ENCODE assay signal across 1 cellular context in genomic region chr12:55927588-55928502, GRCh38.
A peak's percentile ranks its signal among the peaks of the same experiment; 100 is the strongest.
TF ChIP-seq lines count a peak whose summit lies in the region.

Gene PYM1, minus strand, starts transcription at chr12:55927894. Its CDS starts 133 bp downstream, at chr12:55927761.

TF ChIP-seq in K562, 482 proteins besides CTCF, POLR2A, EP300 and RAD21 (continued from another document and continues in another):
- TF ChIP-seq ZNF592 (IDR thresholded peaks at IDR 0.05) (0 out of 2 replicates have a peak, but pooled peaks have one; percentile 64), ZNF217 (CRISPR knock-in tag; IDR thresholded peaks at IDR 0.05) (no peak), SIRT6 (IDR thresholded peaks at IDR 0.05; ENCODE audit: low read depth, low read length) (no peak), HNRNPH1 (optimal IDR thresholded peaks at IDR 0.05; ENCODE audit: low read depth, low read length) (no peak), IFI16 (CRISPR knock-in tag; IDR thresholded peaks at IDR 0.05) (no peak), CEBPG (CRISPR knock-in tag; IDR thresholded peaks at IDR 0.05) (no peak), CEBPG (tag; conservative IDR thresholded peaks at IDR 0.05 in 1 of 2, IDR thresholded peaks at IDR 0.05 in 1 of 2) (no peak), NFXL1 (CRISPR knock-in tag; IDR thresholded peaks at IDR 0.05) (no peak), MLX (CRISPR knock-in tag; conservative IDR thresholded peaks at IDR 0.05) (no peak), MXD1 (CRISPR knock-in tag; IDR thresholded peaks at IDR 0.05; ENCODE audit: borderline replicate concordance, poor library complexity, severe bottlenecking) (no peak), NR2C2 (CRISPR knock-in tag; IDR thresholded peaks at IDR 0.05) (peak; percentile 90), NR2C2 (tag; IDR thresholded peaks at IDR 0.05) (peak; percentile 98), HSF4 (CRISPR knock-in tag; IDR thresholded peaks at IDR 0.05; ENCODE audit: borderline replicate concordance) (no peak), ZNF277 (CRISPR knock-in tag; IDR thresholded peaks at IDR 0.05; ENCODE audit: borderline replicate concordance) (no peak), STAT6 (CRISPR knock-in tag; IDR thresholded peaks at IDR 0.05) (no peak), NCOA1 (IDR thresholded peaks at IDR 0.05; ENCODE audit: low read depth) (0 out of 2 replicates have a peak, but pooled peaks have one; percentile 23), ELK1 (CRISPR knock-in tag; IDR thresholded peaks at IDR 0.05) (no peak), ZKSCAN1 (IDR thresholded peaks at IDR 0.05; ENCODE audit: low read depth, low read length) (no peak), NR2F6 (CRISPR knock-in tag; IDR thresholded peaks at IDR 0.05) (no peak), THRAP3 (IDR thresholded peaks at IDR 0.05; ENCODE audit: borderline replicate concordance) (0 out of 2 replicates have a peak, but pooled peaks have one; percentile 26), FOXA1 (IDR thresholded peaks at IDR 0.05; ENCODE audit: borderline replicate concordance) (no peak), ZNF707 (CRISPR knock-in tag; conservative IDR thresholded peaks at IDR 0.05) (no peak), POLR2B (IDR thresholded peaks at IDR 0.05; ENCODE audit: low read depth, partially characterized antibody) (peak; percentile 75), SRSF9 (IDR thresholded peaks at IDR 0.05; ENCODE audit: borderline replicate concordance, low read depth, low read length) (no peak), ZBED1 (IDR thresholded peaks at IDR 0.05) (no peak; the same call in 1 of the 2 replicates), RBM17 (IDR thresholded peaks at IDR 0.05; ENCODE audit: borderline replicate concordance, low read depth, low read length) (no peak), ZNF354B (CRISPR knock-in tag; IDR thresholded peaks at IDR 0.05) (no peak), HDAC6 (IDR thresholded peaks at IDR 0.05; ENCODE audit: low read depth, low read length) (no peak), PHB (CRISPR knock-in tag; IDR thresholded peaks at IDR 0.05) (no peak), ZC3H8 (IDR thresholded peaks at IDR 0.05) (no peak), ZBTB11 (CRISPR knock-in tag; IDR thresholded peaks at IDR 0.05) (peak; percentile 38 to 93 (median 67); a peak in 4 of 6 replicates), TCF7 (IDR thresholded peaks at IDR 0.05; ENCODE audit: borderline replicate concordance) (no peak), NONO (IDR thresholded peaks at IDR 0.05; ENCODE audit: low read depth in 2 of 2, low read length in 1 of 2) (0 out of 4 replicates have a peak, but pooled peaks of 1 of the 2 experiments have one; percentile 42), ERF (CRISPR knock-in tag; IDR thresholded peaks at IDR 0.05) (peak; percentile 15; the same call in 1 of the 2 replicates), ZNF24 (IDR thresholded peaks at IDR 0.05) (no peak), CHD2 (IDR thresholded peaks at IDR 0.05; ENCODE audit: low read depth, low read length) (no peak), STAT5A (IDR thresholded peaks at IDR 0.05; ENCODE audit: borderline replicate concordance, low read length) (no peak), STAG1 (CRISPR knock-in tag; IDR thresholded peaks at IDR 0.05; ENCODE audit: borderline replicate concordance) (no peak), CXXC5 (CRISPR knock-in tag; IDR thresholded peaks at IDR 0.05) (peak; percentile 35), PKNOX1 (IDR thresholded peaks at IDR 0.05) (peak; percentile 85), DMBX1 (CRISPR knock-in tag; IDR thresholded peaks at IDR 0.05; ENCODE audit: borderline replicate concordance) (no peak), ZNF212 (CRISPR knock-in tag; IDR thresholded peaks at IDR 0.05) (no peak), RCOR1 (IDR thresholded peaks at IDR 0.05; ENCODE audit: borderline replicate concordance in 1 of 2, low read depth in 2 of 2, low read length in 2 of 2) (no peak; a peak in 1 of 4 replicates), RBM39 (optimal IDR thresholded peaks at IDR 0.05; ENCODE audit: low read depth, low read length) (no peak), GABPA (tag; conservative IDR thresholded peaks at IDR 0.05; ENCODE audit: low read depth) (no peak), OTX1 (CRISPR knock-in tag; IDR thresholded peaks at IDR 0.05) (no peak), ZNF699 (CRISPR knock-in tag; IDR thresholded peaks at IDR 0.05; ENCODE audit: insufficient replicate concordance) (no peak), ARHGAP35 (IDR thresholded peaks at IDR 0.05; ENCODE audit: partially characterized antibody) (no peak), PPARD (CRISPR knock-in tag; IDR thresholded peaks at IDR 0.05) (no peak), SMAD4 (CRISPR knock-in tag; conservative IDR thresholded peaks at IDR 0.05) (peak; percentile 39; the same call in 1 of the 2 replicates), ZNF280B (CRISPR knock-in tag; IDR thresholded peaks at IDR 0.05) (no peak), ZNF561 (CRISPR knock-in tag; conservative IDR thresholded peaks at IDR 0.05) (no peak), ZBTB7A (IDR thresholded peaks at IDR 0.05; ENCODE audit: borderline replicate concordance, control insufficient read depth, low read depth, low read length) (peak; percentile 85), PHF8 (IDR thresholded peaks at IDR 0.05; ENCODE audit: borderline replicate concordance, low read length) (peak; percentile 73), ETS2 (tag; IDR thresholded peaks at IDR 0.05; ENCODE audit: borderline replicate concordance, poor library complexity, severe bottlenecking) (no peak)
